19 cellular contexts compared by ENCODE assay signal in the genomic region with DNA sequence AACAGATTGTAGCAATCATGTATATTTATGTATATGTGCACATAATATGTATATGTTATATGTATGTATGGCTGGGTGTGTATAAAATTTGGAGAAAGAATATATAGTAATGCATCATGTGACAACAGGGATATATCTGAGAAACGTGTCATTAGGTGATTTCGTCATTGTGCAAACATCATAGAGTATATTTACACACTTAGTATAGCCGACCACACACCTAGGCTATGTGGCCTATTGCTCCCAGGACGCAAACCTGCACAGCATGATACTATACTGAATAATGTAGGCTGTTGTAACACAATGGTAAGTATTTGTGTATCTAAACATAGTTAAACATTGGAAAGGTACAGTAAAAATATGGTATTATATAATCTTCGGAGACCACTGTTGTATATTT.
"Had no signal": no experiment of that assay in that cellular context is flagged by ENCODE, and none has a peak within 500 bp of the region (broad histone marks: within the 10 kb centered on the region; RNA-seq: fewer than 3 reads in every experiment).

No MANE protein-coding gene starts in this region.

- H3K4me3 ChIP-seq: cardiac muscle cell, lower lobe of right lung, prostate gland, thoracic aorta, vagina had no signal

- FAIRE-seq: kidney had no signal

- H3K27ac ChIP-seq: cardiac muscle cell, epithelial cell of prostate, lower lobe of right lung, prostate gland, thoracic aorta, vagina had no signal

- H3K36me3 ChIP-seq: prostate gland, thoracic aorta had no signal

- DNase-seq: activated B cell treated with CpG ODN at 0.5 μM for 24 hours; activated CD4-positive, alpha-beta T cell treated with anti-CD3 and anti-CD28 coated beads for 36 hours; activated CD4-positive, alpha-beta T cell treated with anti-CD3 and anti-CD28 coated beads, Interleukin-2, amount 50 U/mL, for 4 hours; activated effector memory CD4-positive, alpha-beta T cell treated with Interleukin-2 at 50 U/mL for 16 hours; activated naive CD4-positive, alpha-beta T cell treated with anti-CD3 and anti-CD28 coated beads for 36 hours; activated naive CD8-positive, alpha-beta T cell treated with anti-CD3 and anti-CD28 coated beads, Interleukin-2, amount 50 U/mL, for 24 hours; activated T-cell treated with anti-CD3 and anti-CD28 coated beads, Interleukin-2, amount 50 U/mL, for 72 hours; kidney; lower lobe of right lung; mesendoderm; naive B cell; stimulated activated CD4-positive, alpha-beta T cell treated with anti-CD3 and anti-CD28 coated beads, Interleukin-4, amount 100 ng/mL, for 24 hours; stimulated activated naive CD4-positive, alpha-beta T cell treated with Interleukin-2 at 50 U/mL for 16 hours had no signal

- H3K27me3 ChIP-seq: cardiac muscle cell, vagina had no signal

- ATAC-seq: activated CD4-positive, alpha-beta T cell treated with anti-CD3 and anti-CD28 coated beads for 36 hours; activated naive CD8-positive, alpha-beta T cell treated with anti-CD3 and anti-CD28 coated beads, Interleukin-2, amount 50 U/mL, for 24 hours; activated T-cell treated with anti-CD3 and anti-CD28 coated beads, Interleukin-2, amount 50 U/mL, for 72 hours; left lobe of liver; lower lobe of right lung had no signal

- H3K4me1 ChIP-seq: prostate gland, vagina had no signal

- H3K9me3 ChIP-seq: lower lobe of right lung, prostate gland, thoracic aorta, vagina had no signal
